In the genomic region with DNA sequence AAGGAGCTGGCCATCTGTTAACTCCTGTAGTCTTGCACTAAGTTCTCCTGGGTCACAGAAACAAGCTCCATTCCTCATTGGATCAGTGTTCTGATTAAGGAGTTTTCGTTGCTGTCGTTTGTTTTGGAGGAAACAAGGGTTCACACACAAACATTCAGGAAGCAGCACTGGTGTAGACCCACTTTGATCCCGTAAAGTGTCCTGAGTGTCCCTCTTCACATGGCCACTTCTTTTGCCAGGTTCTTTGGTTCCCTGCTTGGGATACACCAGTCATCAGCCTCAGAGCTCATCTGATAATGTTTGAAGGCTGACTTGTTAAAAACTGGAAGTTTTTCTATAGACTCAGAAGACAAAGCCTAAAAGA, we compare ENCODE assay signal across 29 cellular contexts. TPM values are rescaled to one million over a fixed set of nuclear protein-coding genes. Genes with fewer than 3 reads are reported as not detected.
"Had no signal": no experiment of that assay in that cellular context is flagged by ENCODE, and none has a peak within 500 bp of the region (broad histone marks: within the 10 kb centered on the region; RNA-seq: fewer than 3 reads in every experiment).

No MANE protein-coding gene starts in this region.

- H3K27ac Mint-ChIP-seq: activated B cell treated with CpG ODN at 0.5 μM for 24 hours; activated CD8-positive, alpha-beta T cell treated with anti-CD3 and anti-CD28 coated beads for 36 hours; activated T-helper 17 cell treated with anti-CD3 and anti-CD28 coated beads, Interleukin-2, amount 50 U/mL, for 72 hours; immature natural killer cell; natural killer cell treated with Interleukin-12 subunit alpha and Interleukin-12 subunit beta and Interleukin-15 and Interleukin-18, amount 100 ng/mL, for 72 hours; stimulated activated naive B cell treated with anti-CD40 and anti-IgM and Interleukin-4, amounts not matched to agents 10 μg/mL and 1 μg/mL and 100 μg/mL, for 72 hours; T-helper 2 cell treated with Interferon-gamma antibody and Interleukin-4, amounts not matched to agents 5 μg/mL and 100 μg/mL, for 36 hours had no signal

- H3K9me3 Mint-ChIP-seq: activated B cell treated with CpG ODN at 0.5 μM for 24 hours; activated CD8-positive, alpha-beta T cell treated with anti-CD3 and anti-CD28 coated beads for 36 hours; activated T-cell treated with anti-CD3 and anti-CD28 coated beads, Interleukin-2, amount 50 U/mL, for 4 hours; activated T-helper 17 cell treated with anti-CD3 and anti-CD28 coated beads, Interleukin-2, amount 50 U/mL, for 72 hours; central memory CD8-positive, alpha-beta T cell; immature natural killer cell; natural killer cell treated with Interleukin-12 subunit alpha and Interleukin-12 subunit beta and Interleukin-15 and Interleukin-18, amount 100 ng/mL, for 72 hours; stimulated activated naive B cell treated with anti-CD40 and anti-IgM and Interleukin-4, amounts not matched to agents 10 μg/mL and 1 μg/mL and 100 μg/mL, for 72 hours; T-helper 2 cell treated with Interferon-gamma antibody and Interleukin-4, amounts not matched to agents 5 μg/mL and 100 μg/mL, for 36 hours had no signal

- H3K36me3 Mint-ChIP-seq: immature natural killer cell; natural killer cell treated with Interleukin-12 subunit alpha and Interleukin-12 subunit beta and Interleukin-15 and Interleukin-18, amount 100 ng/mL, for 72 hours had no signal

- H3K4me1 Mint-ChIP-seq: activated T-helper 17 cell treated with anti-CD3 and anti-CD28 coated beads, Interleukin-2, amount 50 U/mL, for 72 hours; central memory CD8-positive, alpha-beta T cell; immature natural killer cell had no signal

- H3K4me3 Mint-ChIP-seq: activated B cell treated with CpG ODN at 0.5 μM for 24 hours; activated CD8-positive, alpha-beta T cell treated with anti-CD3 and anti-CD28 coated beads for 36 hours; activated T-cell treated with anti-CD3 and anti-CD28 coated beads, Interleukin-2, amount 50 U/mL, for 4 hours; activated T-helper 17 cell treated with anti-CD3 and anti-CD28 coated beads, Interleukin-2, amount 50 U/mL, for 72 hours; central memory CD8-positive, alpha-beta T cell; immature natural killer cell; natural killer cell treated with Interleukin-12 subunit alpha and Interleukin-12 subunit beta and Interleukin-15 and Interleukin-18, amount 100 ng/mL, for 72 hours; stimulated activated naive B cell treated with anti-CD40 and anti-IgM and Interleukin-4, amounts not matched to agents 10 μg/mL and 1 μg/mL and 100 μg/mL, for 72 hours; T-helper 2 cell treated with Interferon-gamma antibody and Interleukin-4, amounts not matched to agents 5 μg/mL and 100 μg/mL, for 36 hours had no signal

- H3K27ac ChIP-seq: epithelial cell of prostate, suprapubic skin, vagina had no signal

- H3K27me3 ChIP-seq: stomach, suprapubic skin, vagina had no signal

- ATAC-seq: activated CD8-positive, alpha-beta T cell treated with anti-CD3 and anti-CD28 coated beads for 36 hours; activated T-cell treated with anti-CD3 and anti-CD28 coated beads, Interleukin-2, amount 50 U/mL, for 4 hours; activated T-helper 17 cell treated with anti-CD3 and anti-CD28 coated beads, Interleukin-2, amount 50 U/mL, for 72 hours; left lobe of liver; mucosa of descending colon; natural killer cell treated with Interleukin-12 subunit alpha and Interleukin-12 subunit beta and Interleukin-15 and Interleukin-18, amount 100 ng/mL, for 72 hours; stimulated activated naive B cell treated with anti-CD40 and anti-IgM and Interleukin-4, amounts not matched to agents 10 μg/mL and 1 μg/mL and 100 μg/mL, for 72 hours had no signal

- H3K4me3 ChIP-seq: lung, mucosa of descending colon, smooth muscle cell, suprapubic skin, vagina had no signal

- H3K4me2 ChIP-seq: smooth muscle cell had no signal

- H3K27me3 Mint-ChIP-seq: activated B cell treated with CpG ODN at 0.5 μM for 24 hours; activated CD8-positive, alpha-beta T cell treated with anti-CD3 and anti-CD28 coated beads for 36 hours; central memory CD8-positive, alpha-beta T cell; natural killer cell treated with Interleukin-12 subunit alpha and Interleukin-12 subunit beta and Interleukin-15 and Interleukin-18, amount 100 ng/mL, for 72 hours; stimulated activated naive B cell treated with anti-CD40 and anti-IgM and Interleukin-4, amounts not matched to agents 10 μg/mL and 1 μg/mL and 100 μg/mL, for 72 hours had no signal

- DNase-seq: activated B cell treated with CpG ODN at 0.5 μM for 24 hours; activated CD4-positive, alpha-beta T cell treated with anti-CD3 and anti-CD28 coated beads, Interleukin-2, amount 50 U/mL, for 1 hour; activated CD8-positive, alpha-beta T cell treated with anti-CD3 and anti-CD28 coated beads for 36 hours; activated gamma-delta T cell treated with Interleukin-2 at 50 U/mL for 16 hours; activated naive CD4-positive, alpha-beta T cell treated with anti-CD3 and anti-CD28 coated beads, Interleukin-2, amount 50 U/mL, for 16 hours; activated T-cell treated with anti-CD3 and anti-CD28 coated beads, Interleukin-2, amount 50 U/mL, for 4 hours; anterior cingulate cortex; dermis blood vessel endothelial cell; effector CD4-positive, alpha-beta T cell; head of caudate nucleus; hypothalamus; immature natural killer cell; mucosa of descending colon; posterior cingulate gyrus; stimulated activated CD4-positive, alpha-beta T cell treated with anti-CD3 and anti-CD28 coated beads, Interleukin-2, amount 100 ng/mL, for 24 hours; stimulated activated naive B cell treated with anti-CD40 and anti-IgM and Interleukin-4, amounts not matched to agents 10 μg/mL and 1 μg/mL and 100 μg/mL, for 72 hours; stomach; T-helper 1 cell; trophoblast cell had no signal

- H3K9me3 ChIP-seq: mucosa of descending colon, stomach, suprapubic skin, vagina had no signal

RNA-seq across cellular contexts. Expression of gene PDK4, which starts 10.9 kb away (rescaled TPM):
- total RNA-seq: activated CD8-positive, alpha-beta T cell treated with anti-CD3 and anti-CD28 coated beads for 36 hours; activated T-helper 17 cell treated with anti-CD3 and anti-CD28 coated beads, Interleukin-2, amount 50 U/mL, for 72 hours; smooth muscle cell had no signal
- polyA plus RNA-seq: smooth muscle cell had no signal
